In the genomic region with DNA sequence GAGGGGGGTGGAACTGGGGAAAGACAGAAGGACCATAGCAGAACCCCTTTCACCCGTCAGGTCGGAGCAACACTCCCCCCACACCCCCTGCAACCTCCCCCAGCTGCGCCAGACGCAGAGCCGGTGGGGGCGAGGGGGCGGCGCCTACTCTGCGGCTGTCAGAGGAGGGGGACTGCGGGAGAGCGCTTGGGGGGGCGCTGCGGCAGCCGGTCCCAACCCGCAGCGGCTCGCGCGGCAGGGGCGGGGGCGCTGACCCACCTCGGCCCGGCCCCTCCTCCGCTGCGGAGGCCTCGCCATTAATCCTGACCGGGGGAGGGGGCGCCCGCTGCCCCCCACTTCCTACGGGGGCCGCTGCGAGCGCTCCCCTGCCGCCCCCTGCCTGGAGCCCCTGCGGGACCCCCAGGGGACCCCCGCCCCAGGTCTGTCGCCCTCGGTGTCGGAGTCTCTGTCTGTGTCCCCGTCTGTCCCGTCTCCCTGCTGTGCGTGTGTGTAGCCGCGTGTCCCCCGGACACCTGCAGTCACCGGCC, we compare ENCODE assay signal across 1 cellular context.
TF ChIP-seq lines count a peak whose summit lies in the region.

No MANE protein-coding gene starts in this region.

TF ChIP-seq in SK-N-SH, 30 proteins besides CTCF, POLR2A, EP300 and RAD21 (continued from another document):
- TF ChIP-seq, protein P1, sequence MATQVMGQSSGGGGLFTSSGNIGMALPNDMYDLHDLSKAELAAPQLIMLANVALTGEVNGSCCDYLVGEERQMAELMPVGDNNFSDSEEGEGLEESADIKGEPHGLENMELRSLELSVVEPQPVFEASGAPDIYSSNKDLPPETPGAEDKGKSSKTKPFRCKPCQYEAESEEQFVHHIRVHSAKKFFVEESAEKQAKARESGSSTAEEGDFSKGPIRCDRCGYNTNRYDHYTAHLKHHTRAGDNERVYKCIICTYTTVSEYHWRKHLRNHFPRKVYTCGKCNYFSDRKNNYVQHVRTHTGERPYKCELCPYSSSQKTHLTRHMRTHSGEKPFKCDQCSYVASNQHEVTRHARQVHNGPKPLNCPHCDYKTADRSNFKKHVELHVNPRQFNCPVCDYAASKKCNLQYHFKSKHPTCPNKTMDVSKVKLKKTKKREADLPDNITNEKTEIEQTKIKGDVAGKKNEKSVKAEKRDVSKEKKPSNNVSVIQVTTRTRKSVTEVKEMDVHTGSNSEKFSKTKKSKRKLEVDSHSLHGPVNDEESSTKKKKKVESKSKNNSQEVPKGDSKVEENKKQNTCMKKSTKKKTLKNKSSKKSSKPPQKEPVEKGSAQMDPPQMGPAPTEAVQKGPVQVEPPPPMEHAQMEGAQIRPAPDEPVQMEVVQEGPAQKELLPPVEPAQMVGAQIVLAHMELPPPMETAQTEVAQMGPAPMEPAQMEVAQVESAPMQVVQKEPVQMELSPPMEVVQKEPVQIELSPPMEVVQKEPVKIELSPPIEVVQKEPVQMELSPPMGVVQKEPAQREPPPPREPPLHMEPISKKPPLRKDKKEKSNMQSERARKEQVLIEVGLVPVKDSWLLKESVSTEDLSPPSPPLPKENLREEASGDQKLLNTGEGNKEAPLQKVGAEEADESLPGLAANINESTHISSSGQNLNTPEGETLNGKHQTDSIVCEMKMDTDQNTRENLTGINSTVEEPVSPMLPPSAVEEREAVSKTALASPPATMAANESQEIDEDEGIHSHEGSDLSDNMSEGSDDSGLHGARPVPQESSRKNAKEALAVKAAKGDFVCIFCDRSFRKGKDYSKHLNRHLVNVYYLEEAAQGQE (IDR thresholded peaks at IDR 0.05; ENCODE audit: low read depth, low read length): no peak
- TF ChIP-seq POLR2AphosphoS5 (IDR thresholded peaks at IDR 0.05; ENCODE audit: low read depth, low read length) (no peak), TCF12 (IDR thresholded peaks at IDR 0.05) (no peak), ELF1 (IDR thresholded peaks at IDR 0.05) (no peak), FOSL2 (IDR thresholded peaks at IDR 0.05; ENCODE audit: borderline replicate concordance, low read depth) (no peak), RCOR1 (IDR thresholded peaks at IDR 0.05; ENCODE audit: low read length) (no peak), RFX5 (IDR thresholded peaks at IDR 0.05; ENCODE audit: low read length) (no peak), CHD2 (IDR thresholded peaks at IDR 0.05; ENCODE audit: low read length, partially characterized antibody) (no peak), TEAD4 (IDR thresholded peaks at IDR 0.05; ENCODE audit: borderline replicate concordance, insufficient read depth) (no peak), SIN3A (IDR thresholded peaks at IDR 0.05; ENCODE audit: borderline replicate concordance, low read depth, low read length) (no peak), EZH2phosphoT487 (IDR thresholded peaks at IDR 0.05; ENCODE audit: borderline replicate concordance, low read depth) (no peak), SMC3 (IDR thresholded peaks at IDR 0.05; ENCODE audit: low read depth, low read length) (no peak), FOXJ3 (CRISPR knock-in tag; IDR thresholded peaks at IDR 0.05) (no peak), NFIC (IDR thresholded peaks at IDR 0.05; ENCODE audit: borderline replicate concordance) (no peak), NRF1 (IDR thresholded peaks at IDR 0.05; ENCODE audit: low read depth, low read length) (no peak)
- TF ChIP-seq, protein P2, sequence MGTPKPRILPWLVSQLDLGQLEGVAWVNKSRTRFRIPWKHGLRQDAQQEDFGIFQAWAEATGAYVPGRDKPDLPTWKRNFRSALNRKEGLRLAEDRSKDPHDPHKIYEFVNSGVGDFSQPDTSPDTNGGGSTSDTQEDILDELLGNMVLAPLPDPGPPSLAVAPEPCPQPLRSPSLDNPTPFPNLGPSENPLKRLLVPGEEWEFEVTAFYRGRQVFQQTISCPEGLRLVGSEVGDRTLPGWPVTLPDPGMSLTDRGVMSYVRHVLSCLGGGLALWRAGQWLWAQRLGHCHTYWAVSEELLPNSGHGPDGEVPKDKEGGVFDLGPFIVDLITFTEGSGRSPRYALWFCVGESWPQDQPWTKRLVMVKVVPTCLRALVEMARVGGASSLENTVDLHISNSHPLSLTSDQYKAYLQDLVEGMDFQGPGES (IDR thresholded peaks at IDR 0.05; ENCODE audit: low read depth, low read length): no peak
- TF ChIP-seq, protein P3, sequence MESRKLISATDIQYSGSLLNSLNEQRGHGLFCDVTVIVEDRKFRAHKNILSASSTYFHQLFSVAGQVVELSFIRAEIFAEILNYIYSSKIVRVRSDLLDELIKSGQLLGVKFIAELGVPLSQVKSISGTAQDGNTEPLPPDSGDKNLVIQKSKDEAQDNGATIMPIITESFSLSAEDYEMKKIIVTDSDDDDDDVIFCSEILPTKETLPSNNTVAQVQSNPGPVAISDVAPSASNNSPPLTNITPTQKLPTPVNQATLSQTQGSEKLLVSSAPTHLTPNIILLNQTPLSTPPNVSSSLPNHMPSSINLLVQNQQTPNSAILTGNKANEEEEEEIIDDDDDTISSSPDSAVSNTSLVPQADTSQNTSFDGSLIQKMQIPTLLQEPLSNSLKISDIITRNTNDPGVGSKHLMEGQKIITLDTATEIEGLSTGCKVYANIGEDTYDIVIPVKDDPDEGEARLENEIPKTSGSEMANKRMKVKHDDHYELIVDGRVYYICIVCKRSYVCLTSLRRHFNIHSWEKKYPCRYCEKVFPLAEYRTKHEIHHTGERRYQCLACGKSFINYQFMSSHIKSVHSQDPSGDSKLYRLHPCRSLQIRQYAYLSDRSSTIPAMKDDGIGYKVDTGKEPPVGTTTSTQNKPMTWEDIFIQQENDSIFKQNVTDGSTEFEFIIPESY (IDR thresholded peaks at IDR 0.05; ENCODE audit: borderline replicate concordance, low read depth): no peak
- TF ChIP-seq, protein P4, sequence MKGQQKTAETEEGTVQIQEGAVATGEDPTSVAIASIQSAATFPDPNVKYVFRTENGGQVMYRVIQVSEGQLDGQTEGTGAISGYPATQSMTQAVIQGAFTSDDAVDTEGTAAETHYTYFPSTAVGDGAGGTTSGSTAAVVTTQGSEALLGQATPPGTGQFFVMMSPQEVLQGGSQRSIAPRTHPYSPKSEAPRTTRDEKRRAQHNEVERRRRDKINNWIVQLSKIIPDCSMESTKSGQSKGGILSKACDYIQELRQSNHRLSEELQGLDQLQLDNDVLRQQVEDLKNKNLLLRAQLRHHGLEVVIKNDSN (IDR thresholded peaks at IDR 0.05; ENCODE audit: borderline replicate concordance, low read depth): no peak
- TF ChIP-seq, protein P5, sequence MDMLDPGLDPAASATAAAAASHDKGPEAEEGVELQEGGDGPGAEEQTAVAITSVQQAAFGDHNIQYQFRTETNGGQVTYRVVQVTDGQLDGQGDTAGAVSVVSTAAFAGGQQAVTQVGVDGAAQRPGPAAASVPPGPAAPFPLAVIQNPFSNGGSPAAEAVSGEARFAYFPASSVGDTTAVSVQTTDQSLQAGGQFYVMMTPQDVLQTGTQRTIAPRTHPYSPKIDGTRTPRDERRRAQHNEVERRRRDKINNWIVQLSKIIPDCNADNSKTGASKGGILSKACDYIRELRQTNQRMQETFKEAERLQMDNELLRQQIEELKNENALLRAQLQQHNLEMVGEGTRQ (IDR thresholded peaks at IDR 0.05; ENCODE audit: borderline replicate concordance, low read depth, low read length): no peak
